23 cellular contexts compared by ENCODE assay signal in genomic region chr2:212271583-212271982, GRCh38.
DNase-seq lines count a peak whose midpoint lies in the region; ATAC-seq, FAIRE-seq and TF ChIP-seq lines count a peak whose summit lies in the region.
"Had no signal": no experiment of that assay in that cellular context is flagged by ENCODE, and none has a peak within 500 bp of the region (broad histone marks: within the 10 kb centered on the region; RNA-seq: fewer than 3 reads in every experiment).

No MANE protein-coding gene starts in this region.

- TF ChIP-seq CTCF in endothelial cell of umbilical vein (IDR thresholded peaks at IDR 0.05; ENCODE audit: extremely low read depth in 1 of 2, insufficient read depth in 1 of 2, low read depth in 1 of 2, low read length in 2 of 2) (no peak), nephron (IDR thresholded peaks at IDR 0.05; ENCODE audit: unreplicated experiment in 3 of 3) (no peak), ovary (IDR thresholded peaks at IDR 0.05) (no peak)

- no peaks in the 10 kb centered on the region for H3K9me3 Mint-ChIP-seq in nephron
- H3K9me3 Mint-ChIP-seq: CD4-positive, alpha-beta T cell had no signal

- no peaks in the 10 kb centered on the region for H3K27me3 Mint-ChIP-seq in nephron (ENCODE audit: low read depth)
- H3K27me3 Mint-ChIP-seq: B cell; CD4-positive, alpha-beta T cell had no signal

- H3K4me1 Mint-ChIP-seq in nephron: no peaks in the 10 kb centered on the region
- H3K4me1 Mint-ChIP-seq: B cell had no signal

- no peak overlapping the region for H3K4me2 ChIP-seq in endothelial cell of umbilical vein (ENCODE audit: insufficient read depth, low read length)
- H3K4me2 ChIP-seq: A549; BLaER1 treated with 17β-estradiol and CSF1 and Interleukin-3, amounts not matched to agents 10 nM and 100 nM had no signal

- no peaks in the 10 kb centered on the region for H3K36me3 Mint-ChIP-seq in nephron (ENCODE audit: low read depth)
- H3K36me3 Mint-ChIP-seq: CD8-positive, alpha-beta T cell had no signal

- DNase-seq in DMS 273 (lab: John Stamatoyannopoulos, UW; ENCODE audit: unreplicated experiment) (peak; percentile 40), DMS 273 treated with DMSO at 0.1 percent for 48 hours (lab: John Stamatoyannopoulos, UW) (no peak), endothelial cell of umbilical vein (ENCODE audit: low read depth, low spot score) (peak; percentile 9), activated T-cell treated with anti-CD3 and anti-CD28 coated beads for 4 hours (no peak), iPS-NIHi7 (ENCODE audit: extremely low spot score) (no peak), ovary (no peak)
- DNase-seq: AML-193; Caco-2; Calu3; CD4-positive, alpha-beta T cell; CD8-positive, alpha-beta T cell; DMS79 treated with DMSO at 0.1 percent for 48 hours; GF-D8 had no signal

- 39 to 60% (median 46%) methylated on average over 3 of the region's 3 CpGs for WGBS in ovary, 3 donors

- BruUV-seq in endothelial cell of umbilical vein (replicated peaks; lab: Mats Ljungman, UMichigan): no TSS peak

- H3K36me3 ChIP-seq in endothelial cell of umbilical vein (ENCODE audit: control insufficient read depth in 2 of 2, extremely low read depth in 1 of 2, insufficient read depth in 2 of 2, low read length in 2 of 2) (no peaks in the 10 kb centered on the region), ovary (no peaks in the 10 kb centered on the region)
- H3K36me3 ChIP-seq: BLaER1 treated with 17β-estradiol and CSF1 and Interleukin-3, amounts not matched to agents 10 nM and 100 nM had no signal

- TF ChIP-seq POLR2A in endothelial cell of umbilical vein (IDR thresholded peaks at IDR 0.05; ENCODE audit: low read depth, low read length): no peak
- TF ChIP-seq POLR2A in ovary (IDR thresholded peaks at IDR 0.05): no peak

- peak; percentile 58; the same call in 2 of the 3 replicates for ATAC-seq in SK-N-SH treated with all-trans-retinoic acid at 6 μM for 48 hours
- ATAC-seq: A549; CD8-positive, alpha-beta T cell had no signal

- H2AFZ ChIP-seq in endothelial cell of umbilical vein (ENCODE audit: low read depth, low read length): no peak overlapping the region

- H3K27ac Mint-ChIP-seq in nephron: peak overlapping the region in 2 of 3 experiments; percentile 46 to 58
- H3K27ac Mint-ChIP-seq: B cell; CD4-positive, alpha-beta T cell; CD8-positive, alpha-beta T cell had no signal

- intact Hi-C loops in endothelial cell of umbilical vein (cut with micrococcal nuclease) (no loop called here), ovary (cut with DNase I) (no loop called here)

- H3K9ac ChIP-seq in endothelial cell of umbilical vein (replicated peaks; ENCODE audit: extremely low read depth, insufficient read depth, low read length): no peak overlapping the region
- H3K9ac ChIP-seq: BLaER1 treated with 17β-estradiol and CSF1 and Interleukin-3, amounts not matched to agents 10 nM and 100 nM had no signal

- CTCF ChIA-PET in endothelial cell of umbilical vein (lab: Charles Lee): interaction anchor here (0.7 kb wide), 1 partner anchor 10 kb away, joined by 3 read pairs; no protein-coding TSS in a partner anchor

- no peak for FAIRE-seq in endothelial cell of umbilical vein (lab: Jason Lieb, UNC)
- FAIRE-seq: A549, D721Med, GM12891, GM19239 had no signal

- no peak overlapping the region for H3K4me3 ChIP-seq in endothelial cell of umbilical vein (replicated peaks in 1 of 3; ENCODE audit: insufficient read depth in 1 of 3, low read depth in 1 of 3, low read length in 3 of 3)
- no peak overlapping the region for H3K4me3 ChIP-seq in ovary
- H3K4me3 ChIP-seq: A549; BLaER1 treated with 17β-estradiol and CSF1 and Interleukin-3, amounts not matched to agents 10 nM and 100 nM had no signal

- POLR2A ChIA-PET in endothelial cell of umbilical vein (lab: Charles Lee): no interaction called here

- no peak overlapping the region for H3K4me3 Mint-ChIP-seq in nephron
- H3K4me3 Mint-ChIP-seq: B cell; CD4-positive, alpha-beta T cell; CD8-positive, alpha-beta T cell had no signal

- TF ChIP-seq EP300 in ovary (IDR thresholded peaks at IDR 0.05): no peak

- H3K79me2 ChIP-seq in endothelial cell of umbilical vein (ENCODE audit: control insufficient read depth, insufficient read depth, low read length): no peaks in the 10 kb centered on the region

- H3K4me1 ChIP-seq in endothelial cell of umbilical vein (ENCODE audit: control insufficient read depth, extremely low read depth, insufficient read depth, low read length) (no peaks in the 10 kb centered on the region), ovary (ENCODE audit: insufficient read depth) (no peaks in the 10 kb centered on the region)
- H3K4me1 ChIP-seq: A549; BLaER1 treated with 17β-estradiol and CSF1 and Interleukin-3, amounts not matched to agents 10 nM and 100 nM; Caco-2 had no signal

- dilution Hi-C loops in endothelial cell of umbilical vein (cut with MboI; ENCODE audit: extremely low pct_ligation_motif_present, low sequenced_read_pairs): no loop called here

- H3K27me3 ChIP-seq in endothelial cell of umbilical vein (ENCODE audit: control insufficient read depth in 2 of 2, insufficient read depth in 2 of 2, low read length in 2 of 2) (no peaks in the 10 kb centered on the region), ovary (peaks cover 3% of the 10 kb centered on the region)
- H3K27me3 ChIP-seq: BLaER1 treated with 17β-estradiol and CSF1 and Interleukin-3, amounts not matched to agents 10 nM and 100 nM had no signal

- H3K9me3 ChIP-seq in endothelial cell of umbilical vein (replicated peaks; ENCODE audit: control insufficient read depth, insufficient read depth, low read length) (no peaks in the 10 kb centered on the region), ovary (no peaks in the 10 kb centered on the region)
- H3K9me3 ChIP-seq: A549; BLaER1 treated with 17β-estradiol and CSF1 and Interleukin-3, amounts not matched to agents 10 nM and 100 nM; Caco-2 had no signal

- H3K9me1 ChIP-seq in endothelial cell of umbilical vein (replicated peaks; ENCODE audit: control insufficient read depth, extremely low read depth, insufficient read depth, low read length): no peaks in the 10 kb centered on the region

- no peak overlapping the region for H3K27ac ChIP-seq in endothelial cell of umbilical vein (ENCODE audit: insufficient read depth, low read depth, low read length)
- H3K27ac ChIP-seq in ovary: no peak overlapping the region
- H3K27ac ChIP-seq: 22Rv1; A549; BLaER1 treated with 17β-estradiol and CSF1 and Interleukin-3, amounts not matched to agents 10 nM and 100 nM; C4-2B had no signal

- no peaks in the 10 kb centered on the region for H4K20me1 ChIP-seq in endothelial cell of umbilical vein (replicated peaks; ENCODE audit: control insufficient read depth, extremely low read depth, insufficient read depth, low read length)
- H4K20me1 ChIP-seq: BLaER1 treated with 17β-estradiol and CSF1 and Interleukin-3, amounts not matched to agents 10 nM and 100 nM had no signal

TF ChIP-seq in SK-N-SH treated with all-trans-retinoic acid at 6 μM for 48 hours, 23 proteins besides CTCF, POLR2A, EP300 and RAD21 (continues in another document):
- no peak for TF ChIP-seq ARNTL (CRISPR knock-in tag; IDR thresholded peaks at IDR 0.05; ENCODE audit: borderline replicate concordance, low read depth)
- no peak for TF ChIP-seq OSR1 (CRISPR knock-in tag; IDR thresholded peaks at IDR 0.05)
- TF ChIP-seq ISL1 (CRISPR knock-in tag; IDR thresholded peaks at IDR 0.05): peak; percentile 76
- TF ChIP-seq GLIS3 (CRISPR knock-in tag; IDR thresholded peaks at IDR 0.05): no peak
- no peak for TF ChIP-seq SNAI2 (CRISPR knock-in tag; IDR thresholded peaks at IDR 0.05)
- peak; percentile 63; the same call in 1 of the 2 replicates for TF ChIP-seq ZFP3 (CRISPR knock-in tag; IDR thresholded peaks at IDR 0.05)
- TF ChIP-seq PATZ1 (CRISPR knock-in tag; IDR thresholded peaks at IDR 0.05; ENCODE audit: borderline replicate concordance): no peak
- no peak for TF ChIP-seq RARB (CRISPR knock-in tag; IDR thresholded peaks at IDR 0.05)

TF ChIP-seq in endothelial cell of umbilical vein, 7 proteins besides CTCF, POLR2A, EP300 and RAD21:
- TF ChIP-seq POLR2AphosphoS5 (IDR thresholded peaks at IDR 0.05; ENCODE audit: insufficient read depth, low read depth, low read length) (no peak), MAX (IDR thresholded peaks at IDR 0.05; ENCODE audit: insufficient read depth, insufficient read length) (no peak), EZH2 (IDR thresholded peaks at IDR 0.05; ENCODE audit: borderline replicate concordance, low read depth, low read length, severe bottlenecking) (no peak), JUN (IDR thresholded peaks at IDR 0.05; ENCODE audit: borderline replicate concordance, insufficient read depth, insufficient read length, low read depth) (no peak), MYC (IDR thresholded peaks at IDR 0.05; ENCODE audit: low read depth, low read length) (no peak), FOS (IDR thresholded peaks at IDR 0.05; ENCODE audit: borderline replicate concordance, insufficient read depth, low read length) (no peak), GATA2 (IDR thresholded peaks at IDR 0.05; ENCODE audit: insufficient read depth, insufficient read length, low read depth, low read length) (no peak)

Comparison
In these comparisons a context has a peak if more than half of its experiments do, and no peak if none do; other contexts are left out.
1. DNase-seq: peak in DMS 273 (single experiment) and endothelial cell of umbilical vein (single experiment); none in DMS 273 treated with DMSO at 0.1 percent for 48 hours (single experiment), activated T-cell treated with anti-CD3 and anti-CD28 coated beads for 4 hours (single experiment), iPS-NIHi7 (single experiment) and ovary (0 of 5).